Comparison of ENCODE assay signal across 1 cellular context in the genomic region with DNA sequence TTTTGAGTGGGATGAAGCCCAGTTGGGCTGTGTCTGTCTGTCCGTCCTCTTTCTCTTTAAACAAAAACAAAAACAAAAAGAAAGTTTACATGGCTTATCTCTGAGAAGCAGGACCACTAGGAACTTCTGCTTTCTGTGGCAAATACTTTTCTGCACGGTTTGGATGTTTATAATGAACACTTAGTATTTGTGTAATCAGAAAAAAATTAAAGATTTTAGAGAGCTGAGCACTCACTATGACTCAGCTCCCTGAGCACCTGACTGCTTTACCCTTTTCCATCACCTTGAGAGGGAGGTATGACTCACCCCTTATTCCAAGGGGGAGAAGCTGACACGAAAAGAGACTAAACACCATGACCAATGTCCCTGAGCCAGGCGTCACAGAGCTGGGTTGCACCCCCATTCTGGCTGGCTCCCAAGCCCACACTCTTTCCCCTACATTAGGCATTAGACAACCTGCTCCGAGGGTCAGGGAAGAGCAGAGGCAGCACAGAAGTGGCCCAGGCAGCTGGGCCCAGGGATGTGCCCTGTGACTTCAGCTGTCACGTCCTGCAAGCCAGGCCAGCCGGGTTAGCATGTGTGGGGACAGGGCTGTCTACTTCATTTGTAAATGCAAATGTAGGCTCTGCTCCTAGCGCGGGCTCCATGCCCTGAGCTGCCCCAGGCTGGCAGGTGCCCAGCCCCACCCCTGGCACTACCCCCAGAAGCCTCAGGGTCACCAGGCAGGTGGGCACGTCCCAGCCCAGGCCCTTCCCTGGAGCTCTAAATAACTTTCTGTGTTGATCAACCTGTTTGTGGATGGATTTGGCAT.
TF ChIP-seq lines count a peak whose summit lies in the region.

No MANE protein-coding gene starts in this region.

TF ChIP-seq in K562, 482 proteins besides CTCF, POLR2A, EP300 and RAD21 (continues in another document):
- TF ChIP-seq MTA3 (IDR thresholded peaks at IDR 0.05; ENCODE audit: borderline replicate concordance) (peak; percentile 85), ZNF766 (CRISPR knock-in tag; conservative IDR thresholded peaks at IDR 0.05) (peak; percentile 52; the same call in 1 of the 2 replicates), MAFF (IDR thresholded peaks at IDR 0.05; ENCODE audit: low read length) (peak; percentile 90), STAT5B (CRISPR knock-in tag; IDR thresholded peaks at IDR 0.05) (no peak), RBM34 (IDR thresholded peaks at IDR 0.05; ENCODE audit: borderline replicate concordance, insufficient read depth, low read length) (no peak), ETV5 (CRISPR knock-in tag; IDR thresholded peaks at IDR 0.05; ENCODE audit: low read depth) (0 out of 2 replicates have a peak, but pooled peaks have one; percentile 23), ZFX (CRISPR knock-in tag; IDR thresholded peaks at IDR 0.05) (peak; percentile 46; the same call in 1 of the 2 replicates), CHD2 (IDR thresholded peaks at IDR 0.05; ENCODE audit: low read depth, low read length) (no peak), CBFA2T3 (IDR thresholded peaks at IDR 0.05) (peak; percentile 67), MCM5 (IDR thresholded peaks at IDR 0.05; ENCODE audit: low read depth) (no peak), ZNF695 (CRISPR knock-in tag; IDR thresholded peaks at IDR 0.05) (no peak), MTA2 (IDR thresholded peaks at IDR 0.05; ENCODE audit: low read depth) (peak; percentile 54), ZBTB17 (CRISPR knock-in tag; IDR thresholded peaks at IDR 0.05) (0 out of 2 replicates have a peak, but pooled peaks have one; percentile 22), ATF1 (CRISPR knock-in tag; IDR thresholded peaks at IDR 0.05) (no peak), ATF1 (tag; IDR thresholded peaks at IDR 0.05) (peak; percentile 70; the same call in 1 of the 2 replicates), DNMT1 (IDR thresholded peaks at IDR 0.05) (no peak), FOXM1 (IDR thresholded peaks at IDR 0.05; ENCODE audit: low read depth) (peak; percentile 90), FOXM1 (CRISPR knock-in tag; IDR thresholded peaks at IDR 0.05; ENCODE audit: low read depth) (no peak), ZBTB8A (IDR thresholded peaks at IDR 0.05; ENCODE audit: partially characterized antibody) (no peak), U2AF2 (optimal IDR thresholded peaks at IDR 0.05; ENCODE audit: low read depth, low read length) (no peak), ZNF830 (CRISPR knock-in tag; IDR thresholded peaks at IDR 0.05) (no peak), PTRF (tag; IDR thresholded peaks at IDR 0.05) (no peak), SP1 (CRISPR knock-in tag; IDR thresholded peaks at IDR 0.05) (no peak; the same call in 1 of the 2 replicates), TOE1 (IDR thresholded peaks at IDR 0.05; ENCODE audit: borderline replicate concordance) (peak; percentile 87; the same call in 1 of the 2 replicates), TOE1 (CRISPR knock-in tag; IDR thresholded peaks at IDR 0.05; ENCODE audit: borderline replicate concordance, low read depth) (no peak)
- TF ChIP-seq, protein P1, sequence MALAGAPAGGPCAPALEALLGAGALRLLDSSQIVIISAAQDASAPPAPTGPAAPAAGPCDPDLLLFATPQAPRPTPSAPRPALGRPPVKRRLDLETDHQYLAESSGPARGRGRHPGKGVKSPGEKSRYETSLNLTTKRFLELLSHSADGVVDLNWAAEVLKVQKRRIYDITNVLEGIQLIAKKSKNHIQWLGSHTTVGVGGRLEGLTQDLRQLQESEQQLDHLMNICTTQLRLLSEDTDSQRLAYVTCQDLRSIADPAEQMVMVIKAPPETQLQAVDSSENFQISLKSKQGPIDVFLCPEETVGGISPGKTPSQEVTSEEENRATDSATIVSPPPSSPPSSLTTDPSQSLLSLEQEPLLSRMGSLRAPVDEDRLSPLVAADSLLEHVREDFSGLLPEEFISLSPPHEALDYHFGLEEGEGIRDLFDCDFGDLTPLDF (CRISPR knock-in tag; IDR thresholded peaks at IDR 0.05): 0 out of 2 replicates have a peak, but pooled peaks have one; percentile 15
- TF ChIP-seq, protein P2, sequence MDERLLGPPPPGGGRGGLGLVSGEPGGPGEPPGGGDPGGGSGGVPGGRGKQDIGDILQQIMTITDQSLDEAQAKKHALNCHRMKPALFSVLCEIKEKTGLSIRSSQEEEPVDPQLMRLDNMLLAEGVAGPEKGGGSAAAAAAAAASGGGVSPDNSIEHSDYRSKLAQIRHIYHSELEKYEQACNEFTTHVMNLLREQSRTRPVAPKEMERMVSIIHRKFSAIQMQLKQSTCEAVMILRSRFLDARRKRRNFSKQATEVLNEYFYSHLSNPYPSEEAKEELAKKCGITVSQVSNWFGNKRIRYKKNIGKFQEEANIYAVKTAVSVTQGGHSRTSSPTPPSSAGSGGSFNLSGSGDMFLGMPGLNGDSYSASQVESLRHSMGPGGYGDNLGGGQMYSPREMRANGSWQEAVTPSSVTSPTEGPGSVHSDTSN (CRISPR knock-in tag; IDR thresholded peaks at IDR 0.05; ENCODE audit: low read depth): no peak
- TF ChIP-seq, protein P2 (tag; conservative IDR thresholded peaks at IDR 0.05; ENCODE audit: low read depth): 0 out of 2 replicates have a peak, but pooled peaks have one; percentile 27
- TF ChIP-seq, protein P3, sequence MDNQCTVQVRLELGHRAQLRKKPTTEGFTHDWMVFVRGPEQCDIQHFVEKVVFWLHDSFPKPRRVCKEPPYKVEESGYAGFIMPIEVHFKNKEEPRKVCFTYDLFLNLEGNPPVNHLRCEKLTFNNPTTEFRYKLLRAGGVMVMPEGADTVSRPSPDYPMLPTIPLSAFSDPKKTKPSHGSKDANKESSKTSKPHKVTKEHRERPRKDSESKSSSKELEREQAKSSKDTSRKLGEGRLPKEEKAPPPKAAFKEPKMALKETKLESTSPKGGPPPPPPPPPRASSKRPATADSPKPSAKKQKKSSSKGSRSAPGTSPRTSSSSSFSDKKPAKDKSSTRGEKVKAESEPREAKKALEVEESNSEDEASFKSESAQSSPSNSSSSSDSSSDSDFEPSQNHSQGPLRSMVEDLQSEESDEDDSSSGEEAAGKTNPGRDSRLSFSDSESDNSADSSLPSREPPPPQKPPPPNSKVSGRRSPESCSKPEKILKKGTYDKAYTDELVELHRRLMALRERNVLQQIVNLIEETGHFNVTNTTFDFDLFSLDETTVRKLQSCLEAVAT (IDR thresholded peaks at IDR 0.05): peak in 1 of 2 experiments; percentile 16; a peak in 1 of 4 replicates
- TF ChIP-seq, protein P4, sequence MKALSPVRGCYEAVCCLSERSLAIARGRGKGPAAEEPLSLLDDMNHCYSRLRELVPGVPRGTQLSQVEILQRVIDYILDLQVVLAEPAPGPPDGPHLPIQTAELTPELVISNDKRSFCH (CRISPR knock-in tag; IDR thresholded peaks at IDR 0.05): no peak
- TF ChIP-seq, protein P4 (tag; IDR thresholded peaks at IDR 0.05): no peak
- TF ChIP-seq, protein P5, sequence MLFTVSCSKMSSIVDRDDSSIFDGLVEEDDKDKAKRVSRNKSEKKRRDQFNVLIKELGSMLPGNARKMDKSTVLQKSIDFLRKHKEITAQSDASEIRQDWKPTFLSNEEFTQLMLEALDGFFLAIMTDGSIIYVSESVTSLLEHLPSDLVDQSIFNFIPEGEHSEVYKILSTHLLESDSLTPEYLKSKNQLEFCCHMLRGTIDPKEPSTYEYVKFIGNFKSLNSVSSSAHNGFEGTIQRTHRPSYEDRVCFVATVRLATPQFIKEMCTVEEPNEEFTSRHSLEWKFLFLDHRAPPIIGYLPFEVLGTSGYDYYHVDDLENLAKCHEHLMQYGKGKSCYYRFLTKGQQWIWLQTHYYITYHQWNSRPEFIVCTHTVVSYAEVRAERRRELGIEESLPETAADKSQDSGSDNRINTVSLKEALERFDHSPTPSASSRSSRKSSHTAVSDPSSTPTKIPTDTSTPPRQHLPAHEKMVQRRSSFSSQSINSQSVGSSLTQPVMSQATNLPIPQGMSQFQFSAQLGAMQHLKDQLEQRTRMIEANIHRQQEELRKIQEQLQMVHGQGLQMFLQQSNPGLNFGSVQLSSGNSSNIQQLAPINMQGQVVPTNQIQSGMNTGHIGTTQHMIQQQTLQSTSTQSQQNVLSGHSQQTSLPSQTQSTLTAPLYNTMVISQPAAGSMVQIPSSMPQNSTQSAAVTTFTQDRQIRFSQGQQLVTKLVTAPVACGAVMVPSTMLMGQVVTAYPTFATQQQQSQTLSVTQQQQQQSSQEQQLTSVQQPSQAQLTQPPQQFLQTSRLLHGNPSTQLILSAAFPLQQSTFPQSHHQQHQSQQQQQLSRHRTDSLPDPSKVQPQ (CRISPR knock-in tag; IDR thresholded peaks at IDR 0.05; ENCODE audit: borderline replicate concordance): no peak
- TF ChIP-seq, protein P6, sequence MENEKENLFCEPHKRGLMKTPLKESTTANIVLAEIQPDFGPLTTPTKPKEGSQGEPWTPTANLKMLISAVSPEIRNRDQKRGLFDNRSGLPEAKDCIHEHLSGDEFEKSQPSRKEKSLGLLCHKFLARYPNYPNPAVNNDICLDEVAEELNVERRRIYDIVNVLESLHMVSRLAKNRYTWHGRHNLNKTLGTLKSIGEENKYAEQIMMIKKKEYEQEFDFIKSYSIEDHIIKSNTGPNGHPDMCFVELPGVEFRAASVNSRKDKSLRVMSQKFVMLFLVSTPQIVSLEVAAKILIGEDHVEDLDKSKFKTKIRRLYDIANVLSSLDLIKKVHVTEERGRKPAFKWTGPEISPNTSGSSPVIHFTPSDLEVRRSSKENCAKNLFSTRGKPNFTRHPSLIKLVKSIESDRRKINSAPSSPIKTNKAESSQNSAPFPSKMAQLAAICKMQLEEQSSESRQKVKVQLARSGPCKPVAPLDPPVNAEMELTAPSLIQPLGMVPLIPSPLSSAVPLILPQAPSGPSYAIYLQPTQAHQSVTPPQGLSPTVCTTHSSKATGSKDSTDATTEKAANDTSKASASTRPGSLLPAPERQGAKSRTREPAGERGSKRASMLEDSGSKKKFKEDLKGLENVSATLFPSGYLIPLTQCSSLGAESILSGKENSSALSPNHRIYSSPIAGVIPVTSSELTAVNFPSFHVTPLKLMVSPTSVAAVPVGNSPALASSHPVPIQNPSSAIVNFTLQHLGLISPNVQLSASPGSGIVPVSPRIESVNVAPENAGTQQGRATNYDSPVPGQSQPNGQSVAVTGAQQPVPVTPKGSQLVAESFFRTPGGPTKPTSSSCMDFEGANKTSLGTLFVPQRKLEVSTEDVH (IDR thresholded peaks at IDR 0.05; ENCODE audit: low read depth, partially characterized antibody): no peak
- TF ChIP-seq, protein P7, sequence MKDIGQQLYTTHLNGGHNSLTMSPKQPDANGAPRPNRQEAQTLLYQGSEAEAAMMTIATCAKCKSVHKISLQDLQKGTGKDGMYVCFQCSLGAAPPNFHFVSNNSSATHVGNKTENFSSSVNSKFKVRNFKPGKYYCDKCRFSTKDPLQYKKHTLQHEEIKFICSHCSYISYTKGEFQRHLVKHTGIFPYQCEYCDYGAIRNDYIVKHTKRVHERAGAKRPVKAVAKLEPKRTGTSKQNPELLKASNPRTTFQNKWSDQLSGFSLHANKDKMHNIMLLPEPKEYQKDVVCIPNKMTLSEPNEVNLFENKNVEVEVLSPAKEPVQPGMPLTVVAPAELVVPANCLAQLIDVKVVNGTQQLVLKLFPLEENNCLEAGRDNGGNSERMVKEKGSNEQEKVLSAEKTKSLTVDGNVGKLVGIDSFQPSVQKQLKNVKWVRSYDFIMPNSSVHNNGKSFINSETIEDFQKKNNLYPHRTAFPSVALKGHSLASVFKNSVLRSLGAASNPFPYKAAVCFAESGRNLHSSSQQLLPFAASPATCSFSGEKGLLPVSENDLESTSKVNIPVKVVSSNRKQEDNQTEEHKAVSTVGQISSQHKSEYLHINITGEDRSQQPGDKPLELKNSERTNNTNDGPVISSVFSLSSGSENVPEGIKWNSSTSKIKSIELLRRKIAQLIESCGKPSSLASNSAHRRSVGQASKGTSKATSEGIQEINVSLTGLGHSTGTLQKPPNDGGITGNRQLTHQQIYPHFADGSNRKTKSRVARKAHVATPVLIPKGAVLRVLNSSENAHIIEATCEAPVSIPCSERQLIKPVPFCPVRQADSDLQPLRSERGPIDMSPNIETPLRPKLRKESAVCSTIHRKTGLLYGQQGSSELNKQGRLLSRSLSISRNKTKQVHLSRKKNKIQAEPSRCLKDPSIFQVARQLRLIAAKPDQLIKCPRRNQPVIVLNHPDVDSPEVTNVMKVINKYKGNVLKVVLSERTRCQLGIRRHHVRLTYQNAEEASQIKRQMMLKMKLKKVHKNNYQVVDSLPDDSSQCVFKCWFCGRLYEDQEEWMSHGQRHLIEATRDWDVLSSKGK (CRISPR knock-in tag; IDR thresholded peaks at IDR 0.05): no peak
- TF ChIP-seq, protein P8, sequence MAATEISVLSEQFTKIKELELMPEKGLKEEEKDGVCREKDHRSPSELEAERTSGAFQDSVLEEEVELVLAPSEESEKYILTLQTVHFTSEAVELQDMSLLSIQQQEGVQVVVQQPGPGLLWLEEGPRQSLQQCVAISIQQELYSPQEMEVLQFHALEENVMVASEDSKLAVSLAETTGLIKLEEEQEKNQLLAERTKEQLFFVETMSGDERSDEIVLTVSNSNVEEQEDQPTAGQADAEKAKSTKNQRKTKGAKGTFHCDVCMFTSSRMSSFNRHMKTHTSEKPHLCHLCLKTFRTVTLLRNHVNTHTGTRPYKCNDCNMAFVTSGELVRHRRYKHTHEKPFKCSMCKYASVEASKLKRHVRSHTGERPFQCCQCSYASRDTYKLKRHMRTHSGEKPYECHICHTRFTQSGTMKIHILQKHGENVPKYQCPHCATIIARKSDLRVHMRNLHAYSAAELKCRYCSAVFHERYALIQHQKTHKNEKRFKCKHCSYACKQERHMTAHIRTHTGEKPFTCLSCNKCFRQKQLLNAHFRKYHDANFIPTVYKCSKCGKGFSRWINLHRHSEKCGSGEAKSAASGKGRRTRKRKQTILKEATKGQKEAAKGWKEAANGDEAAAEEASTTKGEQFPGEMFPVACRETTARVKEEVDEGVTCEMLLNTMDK (IDR thresholded peaks at IDR 0.05; ENCODE audit: borderline replicate concordance, insufficient read depth, low read depth, low read length, poor library complexity, severe bottlenecking): no peak
- TF ChIP-seq, protein P9, sequence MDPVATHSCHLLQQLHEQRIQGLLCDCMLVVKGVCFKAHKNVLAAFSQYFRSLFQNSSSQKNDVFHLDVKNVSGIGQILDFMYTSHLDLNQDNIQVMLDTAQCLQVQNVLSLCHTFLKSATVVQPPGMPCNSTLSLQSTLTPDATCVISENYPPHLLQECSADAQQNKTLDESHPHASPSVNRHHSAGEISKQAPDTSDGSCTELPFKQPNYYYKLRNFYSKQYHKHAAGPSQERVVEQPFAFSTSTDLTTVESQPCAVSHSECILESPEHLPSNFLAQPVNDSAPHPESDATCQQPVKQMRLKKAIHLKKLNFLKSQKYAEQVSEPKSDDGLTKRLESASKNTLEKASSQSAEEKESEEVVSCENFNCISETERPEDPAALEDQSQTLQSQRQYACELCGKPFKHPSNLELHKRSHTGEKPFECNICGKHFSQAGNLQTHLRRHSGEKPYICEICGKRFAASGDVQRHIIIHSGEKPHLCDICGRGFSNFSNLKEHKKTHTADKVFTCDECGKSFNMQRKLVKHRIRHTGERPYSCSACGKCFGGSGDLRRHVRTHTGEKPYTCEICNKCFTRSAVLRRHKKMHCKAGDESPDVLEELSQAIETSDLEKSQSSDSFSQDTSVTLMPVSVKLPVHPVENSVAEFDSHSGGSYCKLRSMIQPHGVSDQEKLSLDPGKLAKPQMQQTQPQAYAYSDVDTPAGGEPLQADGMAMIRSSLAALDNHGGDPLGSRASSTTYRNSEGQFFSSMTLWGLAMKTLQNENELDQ (CRISPR knock-in tag; IDR thresholded peaks at IDR 0.05; ENCODE audit: borderline replicate concordance): no peak
